12 cellular contexts compared by ENCODE assay signal in genomic region chr3:171206283-171206682, GRCh38.
DNase-seq lines count a peak whose midpoint lies in the region; ATAC-seq and FAIRE-seq lines count a peak whose summit lies in the region.
"Had no signal": no experiment of that assay in that cellular context is flagged by ENCODE, and none has a peak within 500 bp of the region (broad histone marks: within the 10 kb centered on the region; RNA-seq: fewer than 3 reads in every experiment).

No MANE protein-coding gene starts in this region.

- ATAC-seq in GM19463 (IDR thresholded peaks at IDR 0.05; ENCODE audit: unreplicated experiment), result peak; percentile 70
- ATAC-seq in HG02973 (IDR thresholded peaks at IDR 0.05; ENCODE audit: unreplicated experiment), result peak; percentile 79

- DNase-seq in SW480 (ENCODE audit: low spot score), result peak; percentile 59
- peak; percentile 55 for DNase-seq in renal cortical epithelial cell (ENCODE audit: low read depth)
- DNase-seq in frontal cortex (ENCODE audit: low spot score in 2 of 2), result no peak
- DNase-seq in NOMO-1 (lab: John Stamatoyannopoulos, UW; ENCODE audit: unreplicated experiment in 2 of 2), result no peak
- DNase-seq in kidney glomerular epithelial cell (lab: John Stamatoyannopoulos, UW), result no peak
- DNase-seq: EL, NCI-H446 treated with DMSO at 0.1 percent for 48 hours, posterior cingulate gyrus had no signal

- FAIRE-seq in frontal cortex (lab: Jason Lieb, UNC), result no peak
- FAIRE-seq: astrocyte, GM18507 had no signal

Comparison
In these comparisons a context has a peak if more than half of its experiments do, and no peak if none do; other contexts are left out.
1. DNase-seq: peak in SW480 (single experiment) and renal cortical epithelial cell (single experiment); none in frontal cortex (0 of 2), NOMO-1 (0 of 2) and kidney glomerular epithelial cell (single experiment).